Comparison of ENCODE assay signal across 16 cellular contexts in genomic region chr1:32676945-32677344, GRCh38. TPM values are rescaled to one million over a fixed set of nuclear protein-coding genes. Genes with fewer than 3 reads are reported as not detected.
DNase-seq lines count a peak whose midpoint lies in the region; ATAC-seq and TF ChIP-seq lines count a peak whose summit lies in the region.
"Had no signal": no experiment of that assay in that cellular context is flagged by ENCODE, and none has a peak within 500 bp of the region (broad histone marks: within the 10 kb centered on the region; RNA-seq: fewer than 3 reads in every experiment).

No MANE protein-coding gene starts in this region.

- peak overlapping the region; percentile 49 for H3K27ac Mint-ChIP-seq in chondrocyte (ENCODE audit: unreplicated experiment)
- H3K27ac Mint-ChIP-seq: CD14-positive monocyte; CD8-positive, alpha-beta T cell had no signal

- H3K4me1 Mint-ChIP-seq in chondrocyte (ENCODE audit: low read depth), result peaks cover 10% of the 10 kb centered on the region
- H3K4me1 Mint-ChIP-seq: CD14-positive monocyte had no signal

- peaks cover 93% of the 10 kb centered on the region for H3K36me3 ChIP-seq in lower lobe of right lung
- H3K36me3 ChIP-seq in upper lobe of right lung, result peaks cover 94% of the 10 kb centered on the region

- peak; percentile 89 for ATAC-seq in lower lobe of right lung
- ATAC-seq in upper lobe of right lung, result peak; percentile 88
- ATAC-seq in sciatic nerve, result no peak
- no peak for ATAC-seq in HG02623 (IDR thresholded peaks at IDR 0.05; ENCODE audit: unreplicated experiment)
- ATAC-seq: A549; CD8-positive, alpha-beta T cell had no signal

- intact Hi-C loops in lower lobe of right lung (cut with DNase I), result no loop called here
- intact Hi-C loops in upper lobe of right lung (cut with DNase I), result no loop called here
- intact Hi-C loops in sciatic nerve (cut with DNase I), result no loop called here

- no peak for TF ChIP-seq CTCF in C4-2B (conservative IDR thresholded peaks at IDR 0.05)
- TF ChIP-seq CTCF in chondrocyte (IDR thresholded peaks at IDR 0.05), result no peak
- no peak for TF ChIP-seq CTCF in lower lobe of right lung (IDR thresholded peaks at IDR 0.05)
- no peak for TF ChIP-seq CTCF in upper lobe of right lung (IDR thresholded peaks at IDR 0.05)

- H3K9me3 Mint-ChIP-seq in chondrocyte (ENCODE audit: low read depth), result no peaks in the 10 kb centered on the region
- H3K9me3 Mint-ChIP-seq: CD14-positive monocyte; CD8-positive, alpha-beta T cell had no signal

- no peaks in the 10 kb centered on the region for H3K27me3 Mint-ChIP-seq in chondrocyte (ENCODE audit: low read depth)

- peaks cover 44% of the 10 kb centered on the region for H3K36me3 Mint-ChIP-seq in chondrocyte (ENCODE audit: low read depth)

- H3K4me3 ChIP-seq in lower lobe of right lung (no peak overlapping the region), upper lobe of right lung (no peak overlapping the region)
- H3K4me3 ChIP-seq: A549, HAP-1 had no signal

- H3K27ac ChIP-seq in C4-2B, result peak overlapping the region; percentile 10; the same call in 1 of the 2 replicates
- H3K27ac ChIP-seq in lower lobe of right lung, result no peak overlapping the region
- no peak overlapping the region for H3K27ac ChIP-seq in upper lobe of right lung
- H3K27ac ChIP-seq: A549 had no signal

- H3K4me3 Mint-ChIP-seq in chondrocyte (ENCODE audit: unreplicated experiment), result no peak overlapping the region
- H3K4me3 Mint-ChIP-seq: CD14-positive monocyte; CD8-positive, alpha-beta T cell had no signal

- H3K27me3 ChIP-seq in lower lobe of right lung (ENCODE audit: low read depth), result no peaks in the 10 kb centered on the region
- no peaks in the 10 kb centered on the region for H3K27me3 ChIP-seq in upper lobe of right lung
- H3K27me3 ChIP-seq: BE2C had no signal

- H3K9me3 ChIP-seq in lower lobe of right lung (no peaks in the 10 kb centered on the region), upper lobe of right lung (no peaks in the 10 kb centered on the region)
- H3K9me3 ChIP-seq: A549, BE2C, HAP-1 had no signal

- no peak for DNase-seq in chondrocyte (ENCODE audit: low spot score)
- no peak for DNase-seq in lower lobe of right lung
- DNase-seq in upper lobe of right lung, result no peak
- no peak for DNase-seq in sciatic nerve (ENCODE audit: low spot score)
- no peak for DNase-seq in stimulated activated CD4-positive, alpha-beta T cell treated with anti-CD3 and anti-CD28 coated beads, Interleukin-2, amount 100 ng/mL, for 48 hours
- DNase-seq: BE2C; CD8-positive, alpha-beta T cell; COR-L47; DMS153; DMS79 treated with DMSO at 0.1 percent for 48 hours; EL had no signal

- H3K4me1 ChIP-seq in lower lobe of right lung (peaks cover 29% of the 10 kb centered on the region), upper lobe of right lung (peaks cover 13% of the 10 kb centered on the region)
- H3K4me1 ChIP-seq: A549, BE2C, HAP-1 had no signal

RNA-seq across cellular contexts. Expression of gene SYNC, which starts 25.6 kb away (rescaled TPM):
- total RNA-seq in chondrocyte, result 66.8 to 72.5 TPM (median 71.8 TPM) in 3 replicates
- 14.5 TPM for total RNA-seq in lower lobe of right lung
- total RNA-seq in upper lobe of right lung, result 16.9 TPM
- 9.1 TPM for total RNA-seq in sciatic nerve
- total RNA-seq: CD8-positive, alpha-beta T cell had no signal

RNA-seq across cellular contexts. Expression of gene RBBP4, which starts 25.9 kb away (rescaled TPM):
- 155 to 194 TPM (median 156 TPM) in 3 replicates for total RNA-seq in chondrocyte
- 155 TPM for total RNA-seq in lower lobe of right lung
- 156 TPM for total RNA-seq in upper lobe of right lung
- 125 TPM for total RNA-seq in sciatic nerve

RNA-seq across cellular contexts. Expression of gene ZBTB8OS, which starts 26.6 kb away (rescaled TPM):
- total RNA-seq in chondrocyte (30.0 to 41.1 TPM (median 36.7 TPM) in 3 replicates), lower lobe of right lung (55.9 TPM), upper lobe of right lung (47.8 TPM), sciatic nerve (39.9 TPM)

Comparison
In these comparisons a context has a peak if more than half of its experiments do, and no peak if none do; other contexts are left out.
1. ATAC-seq: peak in lower lobe of right lung (2 of 2) and upper lobe of right lung (single experiment); none in sciatic nerve (single experiment) and HG02623 (single experiment).